Comparison of ENCODE assay signal across 17 cellular contexts in the genomic region with DNA sequence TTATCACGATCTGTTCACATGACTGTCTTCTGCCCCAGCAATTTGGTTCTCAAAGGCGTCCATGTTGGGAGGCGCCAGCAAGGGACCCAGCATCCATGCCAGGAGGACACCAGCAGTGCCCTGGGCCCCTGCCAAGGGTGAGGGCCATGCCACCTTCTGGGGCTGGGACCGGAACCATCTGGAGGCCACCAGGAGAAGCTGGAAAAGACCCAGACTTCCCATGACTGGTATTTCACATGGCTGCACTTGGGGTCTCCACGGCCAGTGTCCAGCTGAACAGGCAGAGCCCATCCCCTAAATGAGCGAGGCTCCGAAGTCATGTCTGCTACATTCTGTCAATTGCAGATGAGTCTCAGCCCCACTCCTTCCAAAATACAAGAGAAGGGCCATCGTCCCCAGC.
DNase-seq lines count a peak whose midpoint lies in the region; ATAC-seq and TF ChIP-seq lines count a peak whose summit lies in the region.
"Had no signal": no experiment of that assay in that cellular context is flagged by ENCODE, and none has a peak within 500 bp of the region (broad histone marks: within the 10 kb centered on the region; RNA-seq: fewer than 3 reads in every experiment).

No MANE protein-coding gene starts in this region.

- no peaks in the 10 kb centered on the region for H4K20me1 ChIP-seq in IMR-90 (ENCODE audit: insufficient read depth, low read length)
- H4K20me1 ChIP-seq: BLaER1 treated with 17β-estradiol and CSF1 and Interleukin-3, amounts not matched to agents 10 nM and 100 nM had no signal

- no peak overlapping the region for H2BK5ac ChIP-seq in IMR-90 (ENCODE audit: low read depth, low read length, poor library complexity, severe bottlenecking)
- no peak overlapping the region for H2BK5ac ChIP-seq in neuronal stem cell (ENCODE audit: low read length)

- H3K4me2 ChIP-seq in IMR-90 (ENCODE audit: low read depth, low read length) (no peak overlapping the region), neuronal stem cell (ENCODE audit: insufficient read depth, low read length, poor library complexity, severe bottlenecking) (no peak overlapping the region)
- H3K4me2 ChIP-seq: GM23338 had no signal

- POLR2A ChIA-PET in IMR-90 (lab: Charles Lee; ENCODE audit: unreplicated experiment) (no interaction called here), A673 (lab: Charles Lee; ENCODE audit: low non-redundant PET) (no interaction called here)

- H4K91ac ChIP-seq in IMR-90 (ENCODE audit: insufficient read depth, low read depth, low read length), result no peak overlapping the region; the same call in 1 of the 2 replicates
- no peak overlapping the region for H4K91ac ChIP-seq in neuronal stem cell (ENCODE audit: low read depth, low read length, poor library complexity)

- H3K9ac ChIP-seq in IMR-90 (ENCODE audit: low read depth, low read length), result no peak overlapping the region
- no peak overlapping the region for H3K9ac ChIP-seq in neuronal stem cell (ENCODE audit: low read depth, low read length, poor library complexity)
- H3K9ac ChIP-seq: BLaER1 treated with 17β-estradiol and CSF1 and Interleukin-3, amounts not matched to agents 10 nM and 100 nM had no signal

- H3K56ac ChIP-seq in IMR-90 (ENCODE audit: extremely low read depth, insufficient read depth, low read length), result no peak overlapping the region

- no peaks in the 10 kb centered on the region for H3K36me3 Mint-ChIP-seq in glutamatergic neuron (ENCODE audit: unreplicated experiment)
- H3K36me3 Mint-ChIP-seq: CD8-positive, alpha-beta T cell had no signal

- dilution Hi-C loops in IMR-90 (cut with HindIII; ENCODE audit: low sequenced_read_pairs, unreplicated experiment), result no loop called here

- peaks cover 34% of the 10 kb centered on the region for H3K4me1 ChIP-seq in IMR-90 (ENCODE audit: control insufficient read depth, insufficient read depth, low read length)
- peaks cover 15 to 25% of the 10 kb centered on the region in 2 donors for H3K4me1 ChIP-seq in neuronal stem cell (ENCODE audit: control insufficient read depth in 2 of 2, insufficient read depth in 1 of 2, low read depth in 1 of 2, low read length in 2 of 2)
- H3K4me1 ChIP-seq in upper lobe of right lung, result peaks cover 3% of the 10 kb centered on the region
- H3K4me1 ChIP-seq in A673 (ENCODE audit: insufficient read depth, low read length, poor library complexity, severe bottlenecking), result peaks cover 16% of the 10 kb centered on the region

- BruUV-seq in IMR-90 (replicated peaks; lab: Mats Ljungman, UMichigan), result no TSS peak
- BruUV-seq in A673 (replicated peaks; lab: Mats Ljungman, UMichigan), result no TSS peak

- intact Hi-C loops in IMR-90 (cut with micrococcal nuclease) (no loop called here), upper lobe of right lung (cut with DNase I) (no loop called here), A673 (cut with micrococcal nuclease; ENCODE audit: unreplicated experiment) (no loop called here)

- in situ Hi-C loops in IMR-90 (cut with MboI; ENCODE audit: low sequenced_read_pairs), result loop anchor here (10.0 kb wide), 1 partner anchor 301 kb away; no protein-coding TSS in a partner anchor

- H2AK9ac ChIP-seq in IMR-90 (replicated peaks; ENCODE audit: low read depth, low read length, poor library complexity), result no peak overlapping the region

- H3K4me3 Mint-ChIP-seq in glutamatergic neuron (ENCODE audit: unreplicated experiment), result no peak overlapping the region
- H3K4me3 Mint-ChIP-seq: B cell; CD8-positive, alpha-beta T cell; GM23338; H9 had no signal

- H2BK15ac ChIP-seq in IMR-90 (ENCODE audit: low read depth, low read length) (0 out of 3 replicates have a peak overlapping the region, but pooled peaks have one; percentile 75), neuronal stem cell (ENCODE audit: low read length) (peak overlapping the region; percentile 2)

- H4K8ac ChIP-seq in IMR-90 (ENCODE audit: low read depth in 2 of 2, low read length in 2 of 2), result no peak overlapping the region
- H4K8ac ChIP-seq in neuronal stem cell (ENCODE audit: low read depth, low read length), result no peak overlapping the region

- no peak for TF ChIP-seq RAD21 in IMR-90 (IDR thresholded peaks at IDR 0.05; ENCODE audit: low read length)

- H3K36me3 ChIP-seq in IMR-90 (ENCODE audit: control insufficient read depth, insufficient read depth, low read length), result no peaks in the 10 kb centered on the region
- no peaks in the 10 kb centered on the region for H3K36me3 ChIP-seq in neuronal stem cell (replicated peaks in 1 of 2; ENCODE audit: control insufficient read depth in 2 of 2, insufficient read depth in 2 of 2, low read length in 2 of 2)
- no peaks in the 10 kb centered on the region for H3K36me3 ChIP-seq in upper lobe of right lung
- no peaks in the 10 kb centered on the region for H3K36me3 ChIP-seq in A673 (ENCODE audit: insufficient read depth, low read length, poor library complexity, severe bottlenecking)
- H3K36me3 ChIP-seq: BLaER1 treated with 17β-estradiol and CSF1 and Interleukin-3, amounts not matched to agents 10 nM and 100 nM had no signal

- no peak overlapping the region for H2AFZ ChIP-seq in IMR-90 (replicated peaks; ENCODE audit: low read length, poor library complexity)
- no peak overlapping the region for H2AFZ ChIP-seq in neuronal stem cell (ENCODE audit: low read length)

- H3K23ac ChIP-seq in IMR-90 (ENCODE audit: low read depth, low read length) (no peak overlapping the region), neuronal stem cell (ENCODE audit: low read depth, low read length, poor library complexity) (no peak overlapping the region)

- H3K79me1 ChIP-seq in IMR-90 (ENCODE audit: low read depth in 1 of 2, low read length in 2 of 2), result no peaks in the 10 kb centered on the region
- no peaks in the 10 kb centered on the region for H3K79me1 ChIP-seq in neuronal stem cell (ENCODE audit: low read depth, low read length)

- no peak for TF ChIP-seq POLR2A in IMR-90 (IDR thresholded peaks at IDR 0.05; ENCODE audit: low read depth, low read length)

- H2BK120ac ChIP-seq in IMR-90 (ENCODE audit: low read depth, low read length) (no peak overlapping the region), neuronal stem cell (ENCODE audit: low read depth, low read length) (no peak overlapping the region)

- peak overlapping the region; percentile 2; the same call in 1 of the 2 replicates for H3K18ac ChIP-seq in IMR-90 (ENCODE audit: low read depth, low read length)
- peak overlapping the region; percentile 45 for H3K18ac ChIP-seq in neuronal stem cell (ENCODE audit: low read length)

- peaks cover 15% of the 10 kb centered on the region for H3K27me3 Mint-ChIP-seq in glutamatergic neuron (ENCODE audit: unreplicated experiment)

- H3K27me3 ChIP-seq in IMR-90 (ENCODE audit: control insufficient read depth, insufficient read depth, low read length), result peaks cover 3% of the 10 kb centered on the region
- no peaks in the 10 kb centered on the region for H3K27me3 ChIP-seq in neuronal stem cell (ENCODE audit: control insufficient read depth in 3 of 3, insufficient read depth in 3 of 3, low read depth in 1 of 3, low read length in 3 of 3)
- no peaks in the 10 kb centered on the region for H3K27me3 ChIP-seq in upper lobe of right lung
- no peaks in the 10 kb centered on the region for H3K27me3 ChIP-seq in A673 (replicated peaks; ENCODE audit: insufficient read depth, low read depth, low read length, poor library complexity)
- H3K27me3 ChIP-seq: BLaER1 treated with 17β-estradiol and CSF1 and Interleukin-3, amounts not matched to agents 10 nM and 100 nM had no signal

- H3K27ac ChIP-seq in IMR-90 (ENCODE audit: insufficient read depth, low read length) (no peak overlapping the region), neuronal stem cell (replicated peaks; ENCODE audit: low read length) (no peak overlapping the region), upper lobe of right lung (no peak overlapping the region), A673 (ENCODE audit: low read depth, low read length, poor library complexity, severe bottlenecking) (no peak overlapping the region)
- H3K27ac ChIP-seq: HL-60 had no signal

- H3K9me1 ChIP-seq in IMR-90 (ENCODE audit: insufficient read depth, low read length), result peaks cover 28% of the 10 kb centered on the region

- H3K27ac Mint-ChIP-seq in glutamatergic neuron (ENCODE audit: unreplicated experiment), result no peak overlapping the region
- H3K27ac Mint-ChIP-seq: B cell; CD8-positive, alpha-beta T cell; GM23338; H9 had no signal

- no peak overlapping the region; the same call in 1 of the 2 replicates for H4K5ac ChIP-seq in IMR-90 (ENCODE audit: low read depth, low read length)

- peaks cover 44% of the 10 kb centered on the region for H3K4me1 Mint-ChIP-seq in glutamatergic neuron (ENCODE audit: low read depth, unreplicated experiment)
- H3K4me1 Mint-ChIP-seq: B cell had no signal

- H3K4me3 ChIP-seq in IMR-90 (ENCODE audit: insufficient read depth, low read depth, low read length), result no peak overlapping the region
- no peak overlapping the region for H3K4me3 ChIP-seq in neuronal stem cell (ENCODE audit: low read length in 2 of 2)
- no peak overlapping the region for H3K4me3 ChIP-seq in upper lobe of right lung
- H3K4me3 ChIP-seq in A673 (ENCODE audit: low read depth, low read length, poor library complexity, severe bottlenecking), result no peak overlapping the region
- H3K4me3 ChIP-seq: BLaER1 treated with 17β-estradiol and CSF1 and Interleukin-3, amounts not matched to agents 10 nM and 100 nM; GM23338 had no signal

- DNase-seq in IMR-90 (no peak), glutamatergic neuron (peak; percentile 5), neuronal stem cell (ENCODE audit: low spot score) (no peak), upper lobe of right lung (peak; percentile 44), A673 (ENCODE audit: low spot score) (no peak), iPS-NIHi7 (ENCODE audit: extremely low spot score) (no peak)
- no peak for DNase-seq in stimulated activated CD4-positive, alpha-beta T cell treated with anti-CD3 and anti-CD28 coated beads, Interleukin-12 subunit alpha, Interleukin-12 subunit beta, amount 100 ng/mL, for 4 hours
- DNase-seq: 8988T; Calu3; CD8-positive, alpha-beta T cell; DMS79 treated with DMSO at 0.1 percent for 48 hours; GF-D8; H9 had no signal

- no peak overlapping the region for H3K14ac ChIP-seq in IMR-90 (replicated peaks; ENCODE audit: low read depth, low read length)
- peak overlapping the region; percentile 66 for H3K14ac ChIP-seq in neuronal stem cell (ENCODE audit: low read length)

- H3K9me3 Mint-ChIP-seq in glutamatergic neuron (ENCODE audit: unreplicated experiment), result peaks cover 12% of the 10 kb centered on the region
- H3K9me3 Mint-ChIP-seq: CD8-positive, alpha-beta T cell; H9 had no signal

- CTCF ChIA-PET in IMR-90 (lab: Yijun Ruan, JAX), result no interaction called here
- CTCF ChIA-PET in A673 (lab: Charles Lee), result no interaction called here

- TF ChIP-seq CTCF in IMR-90 (conservative IDR thresholded peaks at IDR 0.05; ENCODE audit: low read depth, low read length) (no peak), glutamatergic neuron (IDR thresholded peaks at IDR 0.05; ENCODE audit: partially characterized antibody, unreplicated experiment) (no peak), upper lobe of right lung (IDR thresholded peaks at IDR 0.05) (no peak), A673 (conservative IDR thresholded peaks at IDR 0.05; ENCODE audit: low read depth, low read length) (no peak)

- H2AK5ac ChIP-seq in IMR-90 (ENCODE audit: low read depth, low read length) (peak overlapping the region; percentile 11; the same call in 1 of the 2 replicates), neuronal stem cell (ENCODE audit: low read depth, low read length) (peak overlapping the region; percentile 39)

- H2BK20ac ChIP-seq in IMR-90 (ENCODE audit: low read depth, low read length), result no peak overlapping the region

- WGBS in IMR-90 (ENCODE audit: extremely low coverage in 2 of 2, insufficient read length in 1 of 2), 2 experiments, result 96% methylated on average over 4 of the region's 8 CpGs; no CpG with 5 or more reads in 1 of the 2 experiments
- WGBS in neuronal stem cell (ENCODE audit: extremely low coverage in 2 of 2, insufficient read length in 2 of 2, insufficient replicate concordance in 1 of 2), 2 donors, result no CpG with 5 or more reads among the region's 8 CpGs

- H3K9me3 ChIP-seq in IMR-90 (ENCODE audit: control insufficient read depth, insufficient read depth, low read length) (no peaks in the 10 kb centered on the region), neuronal stem cell (replicated peaks in 1 of 2; ENCODE audit: control insufficient read depth in 2 of 2, insufficient read depth in 1 of 2, low read depth in 1 of 2, low read length in 2 of 2) (no peaks in the 10 kb centered on the region), upper lobe of right lung (no peaks in the 10 kb centered on the region), A673 (ENCODE audit: low read depth, low read length, poor library complexity, severe bottlenecking) (no peaks in the 10 kb centered on the region)
- H3K9me3 ChIP-seq: BLaER1 treated with 17β-estradiol and CSF1 and Interleukin-3, amounts not matched to agents 10 nM and 100 nM had no signal

- H2BK12ac ChIP-seq in neuronal stem cell (ENCODE audit: low read length), result peak overlapping the region; percentile 43

- ATAC-seq in IMR-90 (ENCODE audit: low read depth) (no peak), upper lobe of right lung (no peak)
- ATAC-seq: CD8-positive, alpha-beta T cell; GM23338 had no signal

- no peak overlapping the region for H3K4ac ChIP-seq in IMR-90 (ENCODE audit: low read depth, low read length)
- no peak overlapping the region for H3K4ac ChIP-seq in neuronal stem cell (ENCODE audit: low read length)

Comparison
In these comparisons a context has a peak if more than half of its experiments do, and no peak if none do; other contexts are left out.
1. DNase-seq: peak in glutamatergic neuron (single experiment) and upper lobe of right lung (single experiment); none in IMR-90 (single experiment), neuronal stem cell (single experiment), stimulated activated CD4-positive, alpha-beta T cell treated with anti-CD3 and anti-CD28 coated beads, Interleukin-12 subunit alpha, Interleukin-12 subunit beta, amount 100 ng/mL, for 4 hours (single experiment), A673 (single experiment) and iPS-NIHi7 (single experiment).